ENCODE assay signal across 2 cellular contexts in genomic region chr14:34700622-34701130, GRCh38.
TF ChIP-seq lines count a peak whose summit lies in the region.

No MANE protein-coding gene starts in this region.

TF ChIP-seq in IMR-90, 13 proteins besides CTCF, POLR2A, EP300 and RAD21:
- TF ChIP-seq CEBPB (IDR thresholded peaks at IDR 0.05; ENCODE audit: low read depth, low read length) (no peak), ELK1 (IDR thresholded peaks at IDR 0.05; ENCODE audit: borderline replicate concordance, low read depth, low read length) (no peak), MXI1 (IDR thresholded peaks at IDR 0.05; ENCODE audit: borderline replicate concordance, low read depth, low read length) (no peak), RFX5 (IDR thresholded peaks at IDR 0.05; ENCODE audit: low read depth, low read length) (no peak), RCOR1 (IDR thresholded peaks at IDR 0.05; ENCODE audit: insufficient replicate concordance, low read length) (no peak)
TF ChIP-seq in IMR-90: peak in this region for 0.

TF ChIP-seq in SK-N-SH treated with all-trans-retinoic acid at 6 μM for 48 hours, 23 proteins besides CTCF, POLR2A, EP300 and RAD21:
- TF ChIP-seq TSHZ2 (CRISPR knock-in tag; IDR thresholded peaks at IDR 0.05) (no peak), OSR1 (CRISPR knock-in tag; IDR thresholded peaks at IDR 0.05) (no peak), ZNF565 (CRISPR knock-in tag; conservative IDR thresholded peaks at IDR 0.05; ENCODE audit: low read depth) (no peak), ISL1 (CRISPR knock-in tag; IDR thresholded peaks at IDR 0.05) (no peak), TCF4 (CRISPR knock-in tag; IDR thresholded peaks at IDR 0.05; ENCODE audit: borderline replicate concordance) (no peak), ARNTL (CRISPR knock-in tag; IDR thresholded peaks at IDR 0.05; ENCODE audit: borderline replicate concordance, low read depth) (no peak), SNAI2 (CRISPR knock-in tag; IDR thresholded peaks at IDR 0.05) (no peak), CSDC2 (CRISPR knock-in tag; IDR thresholded peaks at IDR 0.05) (no peak), ZFP3 (CRISPR knock-in tag; IDR thresholded peaks at IDR 0.05) (no peak), POU6F1 (CRISPR knock-in tag; IDR thresholded peaks at IDR 0.05; ENCODE audit: borderline replicate concordance, low read depth) (no peak)
